In genomic region chr18:623760-624620, GRCh38 we compare ENCODE assay signal across 8 cellular contexts. TPM values are rescaled to one million over a fixed set of nuclear protein-coding genes. Genes with fewer than 3 reads are reported as not detected.
DNase-seq lines count a peak whose midpoint lies in the region; ATAC-seq and TF ChIP-seq lines count a peak whose summit lies in the region.

No MANE protein-coding gene starts in this region.

- H3K4me2 ChIP-seq in SU-DHL-6 (ENCODE audit: low read depth, low read length, poor library complexity, severe bottlenecking) = no peak overlapping the region

- no peak overlapping the region for H2AFZ ChIP-seq in SU-DHL-6 (ENCODE audit: low read depth, low read length, severe bottlenecking)

- intact Hi-C loops in heart left ventricle (cut with DNase I) = loop anchor here in 8 of 10 donors (1.0 to 10.0 kb wide), 8 partner anchors 81 to 215 kb away; partner anchors contain the start of gene ENOSF1 (in 1 of the 8)

- no peaks in the 10 kb centered on the region for H3F3A ChIP-seq in SU-DHL-6 (ENCODE audit: insufficient read depth)

- TF ChIP-seq CTCF in AG04449 (IDR thresholded peaks at IDR 0.05; ENCODE audit: insufficient read depth, low read length, missing control alignments) (peak; percentile 72), LNCaP clone FGC (IDR thresholded peaks at IDR 0.05; ENCODE audit: control insufficient read depth, extremely low read depth, insufficient read depth) (peak; percentile 77), SU-DHL-6 (IDR thresholded peaks at IDR 0.05; ENCODE audit: insufficient read depth, low read length, poor library complexity, severe bottlenecking) (peak; percentile 52), heart left ventricle (IDR thresholded peaks at IDR 0.05) (peak; percentile 59 to 81 (median 74))

- H3K4me3 ChIP-seq in AG04449 (ENCODE audit: low read depth, low read length) (no peak overlapping the region), LNCaP clone FGC (ENCODE audit: low read depth, low read length) (no peak overlapping the region), SU-DHL-6 (ENCODE audit: insufficient read depth, low read length, poor library complexity, severe bottlenecking) (no peak overlapping the region), heart left ventricle (no peak overlapping the region)

- CTCF ChIA-PET in AG04449 (lab: Yijun Ruan, JAX) = interaction anchor here (0.6 to 13.7 kb wide), 67 partner anchors 8 to 388 kb away, joined by 3 to 448 read pairs (median 4); partner anchors contain the start of genes ENOSF1, THOC1 and TYMS

- 61 to 67% (median 62%) methylated on average over 11 of the region's 11 CpGs for WGBS in heart left ventricle, 4 donors

- H3K27me3 ChIP-seq in SU-DHL-6 (ENCODE audit: low read length) = no peaks in the 10 kb centered on the region
- H3K27me3 ChIP-seq in heart left ventricle = peaks cover 0 to 8% (median 0%) of the 10 kb centered on the region in 9 donors

- H3K9me2 ChIP-seq in SU-DHL-6 (replicated peaks; ENCODE audit: insufficient read depth, low read length) = no peaks in the 10 kb centered on the region

- POLR2A ChIA-PET in AG04449 (lab: Yijun Ruan, JAX) = no interaction called here

- no peaks in the 10 kb centered on the region for H3K4me1 ChIP-seq in heart left ventricle

- ATAC-seq in GM19025 (IDR thresholded peaks at IDR 0.05; ENCODE audit: low read depth, unreplicated experiment) (peak; percentile 49), heart left ventricle (peak in 3 of 4 donors; percentile 69 to 80 (median 70)), GM18519 (IDR thresholded peaks at IDR 0.05; ENCODE audit: low FRiP score, unreplicated experiment) (no peak)

- H3K36me3 ChIP-seq in SU-DHL-6 (ENCODE audit: low read length) (no peaks in the 10 kb centered on the region), heart left ventricle (no peaks in the 10 kb centered on the region)

- no peaks in the 10 kb centered on the region for H4K20me1 ChIP-seq in SU-DHL-6 (ENCODE audit: low read depth, low read length)

- no peaks in the 10 kb centered on the region for H3K9me3 ChIP-seq in SU-DHL-6 (ENCODE audit: insufficient read depth, low read length)
- no peaks in the 10 kb centered on the region for H3K9me3 ChIP-seq in heart left ventricle

- H3K79me2 ChIP-seq in SU-DHL-6 (ENCODE audit: insufficient read depth, low read length) = no peaks in the 10 kb centered on the region

- H3K27ac ChIP-seq in SU-DHL-6 (ENCODE audit: low read depth, low read length) = no peak overlapping the region
- H3K27ac ChIP-seq in heart left ventricle = no peak overlapping the region

- DNase-seq in AG04449 (ENCODE audit: low read depth, low spot score) (peak; percentile 7), LNCaP clone FGC (ENCODE audit: low read depth) (peak; percentile 55), heart left ventricle (peak; percentile 40 to 69 (median 64)), putamen (ENCODE audit: low spot score) (peak; percentile 80)
- DNase-seq in activated naive CD4-positive, alpha-beta T cell treated with anti-CD3 and anti-CD28 coated beads, Interleukin-2, amount 50 U/mL, for 16 hours = peak; percentile 62

- no peak overlapping the region for H3K9ac ChIP-seq in SU-DHL-6 (ENCODE audit: low read length)

- TF ChIP-seq POLR2A in heart left ventricle (IDR thresholded peaks at IDR 0.05) = no peak

RNA-seq across cellular contexts. Expression of gene CLUL1, which starts 27.2 kb away (rescaled TPM):
- total RNA-seq in heart left ventricle = under 1 TPM in 2 of 9 donors, not detected in 7; 0.57 to 0.64 TPM
- not detected for polyA plus RNA-seq in heart left ventricle

RNA-seq across cellular contexts. Expression of gene TYMS, which starts 33.5 kb away (rescaled TPM):
- total RNA-seq in heart left ventricle = 10 to 100 TPM in 1 of 9 donors, 1 to 10 TPM in 7, not detected in 1; 1.4 to 32.3 (median 2.7) TPM
- polyA plus RNA-seq in heart left ventricle = under 1 TPM; 0.34 to 1.00 TPM

RNA-seq across cellular contexts. Expression of gene CETN1, which starts 43.8 kb away (rescaled TPM):
- total RNA-seq in heart left ventricle = not detected
- not detected for polyA plus RNA-seq in heart left ventricle

Comparison
In these comparisons a context has a peak if more than half of its experiments do, and no peak if none do; other contexts are left out.
1. DNase-seq: peak in every context shown above with its lines; median percentile 80 in putamen; 64 in heart left ventricle; 62 in activated naive CD4-positive, alpha-beta T cell treated with anti-CD3 and anti-CD28 coated beads, Interleukin-2, amount 50 U/mL, for 16 hours; 55 in LNCaP clone FGC; 7 in AG04449.